ENCODE assay signal across 8 cellular contexts in genomic region chr18:70290482-70291294, GRCh38. TPM values are rescaled to one million over a fixed set of nuclear protein-coding genes. Genes with fewer than 3 reads are reported as not detected.
DNase-seq lines count a peak whose midpoint lies in the region; ATAC-seq and TF ChIP-seq lines count a peak whose summit lies in the region.

No MANE protein-coding gene starts in this region.

- H3K9me3 ChIP-seq in ES-I3 (ENCODE audit: control insufficient read depth, insufficient read depth, low read length) (no peaks in the 10 kb centered on the region), parathyroid adenoma (ENCODE audit: control insufficient read depth, low read length) (no peaks in the 10 kb centered on the region), OCI-LY7 (ENCODE audit: low read length) (no peaks in the 10 kb centered on the region)

- ATAC-seq in HG02840 (IDR thresholded peaks at IDR 0.05; ENCODE audit: low FRiP score, unreplicated experiment), result no peak

- no peak for TF ChIP-seq CTCF in RWPE1 (conservative IDR thresholded peaks at IDR 0.05; ENCODE audit: low read depth)
- no peak for TF ChIP-seq CTCF in parathyroid adenoma (IDR thresholded peaks at IDR 0.05)
- no peak for TF ChIP-seq CTCF in OCI-LY7 (conservative IDR thresholded peaks at IDR 0.05; ENCODE audit: low read length)

- intact Hi-C loops in OCI-LY7 (cut with micrococcal nuclease; ENCODE audit: unreplicated experiment), result no loop called here

- H3K4me3 ChIP-seq in parathyroid adenoma (ENCODE audit: low read depth, low read length), result peak overlapping the region; percentile 73
- no peak overlapping the region for H3K4me3 ChIP-seq in OCI-LY7 (ENCODE audit: low read depth, low read length, poor library complexity, severe bottlenecking)

- H3K27ac ChIP-seq in RWPE1, result peak overlapping the region; percentile 33
- no peak overlapping the region for H3K27ac ChIP-seq in parathyroid adenoma
- H3K27ac ChIP-seq in OCI-LY7 (ENCODE audit: low read depth, low read length, poor library complexity, severe bottlenecking), result no peak overlapping the region

- H2AFZ ChIP-seq in parathyroid adenoma (no peak overlapping the region), OCI-LY7 (ENCODE audit: low read length) (no peak overlapping the region)

- no TSS peak for BruUV-seq in OCI-LY7 (replicated peaks; lab: Mats Ljungman, UMichigan)

- no peaks in the 10 kb centered on the region for H3K27me3 ChIP-seq in parathyroid adenoma (ENCODE audit: control insufficient read depth, insufficient read depth, low read length)

- H3K4me1 ChIP-seq in ES-I3 (ENCODE audit: insufficient read depth, low read length) (peaks cover 22% of the 10 kb centered on the region), parathyroid adenoma (peaks cover 23% of the 10 kb centered on the region), OCI-LY7 (ENCODE audit: insufficient read depth, low read length, poor library complexity, severe bottlenecking) (no peaks in the 10 kb centered on the region)

- DNase-seq in RWPE1 (ENCODE audit: low spot score) (no peak), erythroblast (lab: John Stamatoyannopoulos, UW) (peak; percentile 20 to 32), OCI-LY7 (ENCODE audit: low spot score) (no peak), hippocampal formation (lab: John Stamatoyannopoulos, UW) (no peak), HPDE6-E6E7 (ENCODE audit: extremely low spot score) (no peak)

- H3K36me3 ChIP-seq in ES-I3 (ENCODE audit: insufficient read depth, low read length), result no peaks in the 10 kb centered on the region
- no peaks in the 10 kb centered on the region for H3K36me3 ChIP-seq in parathyroid adenoma (ENCODE audit: control insufficient read depth, insufficient read depth, low read length)
- H3K36me3 ChIP-seq in OCI-LY7 (ENCODE audit: insufficient read depth, low read length), result no peaks in the 10 kb centered on the region

- H3K9ac ChIP-seq in ES-I3 (ENCODE audit: low read depth, low read length) (peak overlapping the region; percentile 93), parathyroid adenoma (no peak overlapping the region)

- H4K20me1 ChIP-seq in OCI-LY7 (ENCODE audit: insufficient read depth, low read length), result no peaks in the 10 kb centered on the region

- no peak for TF ChIP-seq POLR2A in erythroblast (IDR thresholded peaks at IDR 0.05; ENCODE audit: low read length)

- H3K79me2 ChIP-seq in parathyroid adenoma (peaks cover 48% of the 10 kb centered on the region), OCI-LY7 (ENCODE audit: insufficient read depth, low read depth, low read length) (no peaks in the 10 kb centered on the region)

- peak overlapping the region; percentile 85 for H3K4me2 ChIP-seq in parathyroid adenoma (ENCODE audit: low read length)
- no peak overlapping the region for H3K4me2 ChIP-seq in OCI-LY7 (ENCODE audit: low read length)

- POLR2A ChIA-PET in RWPE1 (lab: Yijun Ruan, JAX; ENCODE audit: low non-redundant PET), result interaction anchor here (0.7 kb wide), 1 partner anchor 18 kb away, joined by 3 read pairs; no protein-coding TSS in a partner anchor
- POLR2A ChIA-PET in OCI-LY7 (lab: Charles Lee), result no interaction called here

- no peaks in the 10 kb centered on the region for H3K9me2 ChIP-seq in OCI-LY7 (ENCODE audit: insufficient read depth, low read length)

- CTCF ChIA-PET in RWPE1 (lab: Yijun Ruan, JAX), result no interaction called here
- CTCF ChIA-PET in OCI-LY7 (lab: Charles Lee; ENCODE audit: unreplicated experiment), result no interaction called here

RNA-seq across cellular contexts. Expression of gene SOCS6, which starts 1.8 kb away (rescaled TPM):
- total RNA-seq in OCI-LY7 (2014; rRNA removed; shearing (Covaris generic)), result not detected in 2 replicates
- not detected in 2 replicates for total RNA-seq in OCI-LY7 (2022)

Comparison
In these comparisons a context has a peak if more than half of its experiments do, and no peak if none do; other contexts are left out.
1. DNase-seq: peak in erythroblast (2 of 2); none in RWPE1 (single experiment), OCI-LY7 (single experiment), hippocampal formation (0 of 2) and HPDE6-E6E7 (single experiment).